ENCODE assay signal across 1 cellular context in the genomic region with DNA sequence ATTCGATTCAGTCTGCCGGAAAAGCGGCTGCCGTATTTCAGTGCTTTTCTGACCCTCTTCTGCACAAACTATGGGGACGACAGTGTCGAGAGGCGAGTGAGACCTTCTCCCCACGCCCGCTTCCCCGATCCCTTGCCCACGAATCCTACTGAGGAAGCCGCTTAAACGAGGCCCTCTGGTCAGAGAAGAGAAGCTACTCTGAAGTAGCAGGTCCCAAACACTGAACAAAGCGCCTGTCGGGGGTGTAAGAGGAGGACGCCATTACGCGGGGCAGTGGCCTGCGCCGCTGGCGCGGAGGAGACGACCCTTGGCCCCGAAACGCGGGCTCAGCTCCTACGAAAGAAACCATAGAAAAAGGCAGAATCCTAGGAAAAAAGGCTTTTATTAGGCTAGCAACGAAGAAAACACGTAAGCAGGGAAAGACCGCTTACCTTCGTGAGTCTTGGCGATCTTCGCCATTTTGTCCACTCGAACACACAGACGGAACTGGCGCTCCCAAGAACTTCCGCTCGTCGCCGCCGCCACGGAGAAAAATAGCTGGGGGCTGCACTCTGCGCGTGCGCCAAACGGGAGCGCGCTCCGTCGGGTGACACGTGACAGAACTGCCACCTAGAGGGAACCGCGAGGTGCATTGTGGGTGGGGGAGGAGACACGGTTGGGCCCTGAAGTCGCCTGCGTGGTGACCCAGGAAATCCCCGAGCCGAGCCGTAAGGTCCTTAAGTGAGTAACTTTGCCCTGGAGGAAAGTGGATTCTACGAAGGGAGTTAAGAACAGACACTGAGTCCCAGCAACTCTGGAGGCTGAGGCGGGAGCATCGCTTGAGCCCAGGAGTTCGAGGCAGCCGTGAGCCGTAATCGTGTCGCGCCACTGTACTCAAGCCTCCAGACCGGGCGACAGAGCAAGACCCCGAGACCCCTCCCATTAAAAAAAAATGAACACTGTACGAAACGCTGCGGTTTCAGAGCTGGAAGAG.
TF ChIP-seq lines count a peak whose summit lies in the region.

A gene with protein sequence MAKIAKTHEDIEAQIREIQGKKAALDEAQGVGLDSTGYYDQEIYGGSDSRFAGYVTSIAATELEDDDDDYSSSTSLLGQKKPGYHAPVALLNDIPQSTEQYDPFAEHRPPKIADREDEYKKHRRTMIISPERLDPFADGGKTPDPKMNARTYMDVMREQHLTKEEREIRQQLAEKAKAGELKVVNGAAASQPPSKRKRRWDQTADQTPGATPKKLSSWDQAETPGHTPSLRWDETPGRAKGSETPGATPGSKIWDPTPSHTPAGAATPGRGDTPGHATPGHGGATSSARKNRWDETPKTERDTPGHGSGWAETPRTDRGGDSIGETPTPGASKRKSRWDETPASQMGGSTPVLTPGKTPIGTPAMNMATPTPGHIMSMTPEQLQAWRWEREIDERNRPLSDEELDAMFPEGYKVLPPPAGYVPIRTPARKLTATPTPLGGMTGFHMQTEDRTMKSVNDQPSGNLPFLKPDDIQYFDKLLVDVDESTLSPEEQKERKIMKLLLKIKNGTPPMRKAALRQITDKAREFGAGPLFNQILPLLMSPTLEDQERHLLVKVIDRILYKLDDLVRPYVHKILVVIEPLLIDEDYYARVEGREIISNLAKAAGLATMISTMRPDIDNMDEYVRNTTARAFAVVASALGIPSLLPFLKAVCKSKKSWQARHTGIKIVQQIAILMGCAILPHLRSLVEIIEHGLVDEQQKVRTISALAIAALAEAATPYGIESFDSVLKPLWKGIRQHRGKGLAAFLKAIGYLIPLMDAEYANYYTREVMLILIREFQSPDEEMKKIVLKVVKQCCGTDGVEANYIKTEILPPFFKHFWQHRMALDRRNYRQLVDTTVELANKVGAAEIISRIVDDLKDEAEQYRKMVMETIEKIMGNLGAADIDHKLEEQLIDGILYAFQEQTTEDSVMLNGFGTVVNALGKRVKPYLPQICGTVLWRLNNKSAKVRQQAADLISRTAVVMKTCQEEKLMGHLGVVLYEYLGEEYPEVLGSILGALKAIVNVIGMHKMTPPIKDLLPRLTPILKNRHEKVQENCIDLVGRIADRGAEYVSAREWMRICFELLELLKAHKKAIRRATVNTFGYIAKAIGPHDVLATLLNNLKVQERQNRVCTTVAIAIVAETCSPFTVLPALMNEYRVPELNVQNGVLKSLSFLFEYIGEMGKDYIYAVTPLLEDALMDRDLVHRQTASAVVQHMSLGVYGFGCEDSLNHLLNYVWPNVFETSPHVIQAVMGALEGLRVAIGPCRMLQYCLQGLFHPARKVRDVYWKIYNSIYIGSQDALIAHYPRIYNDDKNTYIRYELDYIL (minus strand): TSS at position 488 of the 973 bp plus-strand sequence. CDS start 29 bp downstream, at position 459.

TF ChIP-seq in K562, 482 proteins besides CTCF, POLR2A, EP300 and RAD21 (continued from another document and continues in another):
- TF ChIP-seq MGA (IDR thresholded peaks at IDR 0.05) = peak; percentile 31; the same call in 1 of the 2 replicates
- TF ChIP-seq FOXP1 (CRISPR knock-in tag; IDR thresholded peaks at IDR 0.05) = 0 out of 2 replicates have a peak, but pooled peaks have one; percentile 34
- TF ChIP-seq GABPB1 (CRISPR knock-in tag; IDR thresholded peaks at IDR 0.05) = peak; percentile 88
- peak; percentile 63 to 64 for TF ChIP-seq E2F6 (IDR thresholded peaks at IDR 0.05; ENCODE audit: borderline replicate concordance in 1 of 2, extremely low read depth in 1 of 2, insufficient read depth in 1 of 2, insufficient read length in 1 of 2, low read depth in 1 of 2, low read length in 1 of 2, poor library complexity in 1 of 2, severe bottlenecking in 1 of 2)
- TF ChIP-seq NCOA6 (IDR thresholded peaks at IDR 0.05) = no peak
- 0 out of 2 replicates have a peak, but pooled peaks have one; percentile 36 for TF ChIP-seq ZNF76 (CRISPR knock-in tag; IDR thresholded peaks at IDR 0.05; ENCODE audit: borderline replicate concordance)
- TF ChIP-seq KAT8 (IDR thresholded peaks at IDR 0.05; ENCODE audit: low read depth) = peak; percentile 86
- TF ChIP-seq BHLHE40 (IDR thresholded peaks at IDR 0.05; ENCODE audit: low read length) = peak; percentile 95
- TF ChIP-seq CHD2 (IDR thresholded peaks at IDR 0.05; ENCODE audit: low read depth, low read length) = no peak
- TF ChIP-seq RAD51 (IDR thresholded peaks at IDR 0.05; ENCODE audit: borderline replicate concordance, low read depth) = peak; percentile 95
- no peak for TF ChIP-seq ZSCAN32 (CRISPR knock-in tag; IDR thresholded peaks at IDR 0.05)
- no peak for TF ChIP-seq LCOR (CRISPR knock-in tag; IDR thresholded peaks at IDR 0.05)
- peak in 1 of 2 experiments; percentile 33; a peak in 1 of 4 replicates for TF ChIP-seq SIN3A (IDR thresholded peaks at IDR 0.05; ENCODE audit: borderline replicate concordance in 2 of 2, control insufficient read depth in 1 of 2, low read depth in 2 of 2, low read length in 2 of 2)
- TF ChIP-seq HMGN3 (IDR thresholded peaks at IDR 0.05; ENCODE audit: borderline replicate concordance, extremely low read depth, insufficient read length, low read depth, low read length) = peak; percentile 86
- TF ChIP-seq, protein P1, sequence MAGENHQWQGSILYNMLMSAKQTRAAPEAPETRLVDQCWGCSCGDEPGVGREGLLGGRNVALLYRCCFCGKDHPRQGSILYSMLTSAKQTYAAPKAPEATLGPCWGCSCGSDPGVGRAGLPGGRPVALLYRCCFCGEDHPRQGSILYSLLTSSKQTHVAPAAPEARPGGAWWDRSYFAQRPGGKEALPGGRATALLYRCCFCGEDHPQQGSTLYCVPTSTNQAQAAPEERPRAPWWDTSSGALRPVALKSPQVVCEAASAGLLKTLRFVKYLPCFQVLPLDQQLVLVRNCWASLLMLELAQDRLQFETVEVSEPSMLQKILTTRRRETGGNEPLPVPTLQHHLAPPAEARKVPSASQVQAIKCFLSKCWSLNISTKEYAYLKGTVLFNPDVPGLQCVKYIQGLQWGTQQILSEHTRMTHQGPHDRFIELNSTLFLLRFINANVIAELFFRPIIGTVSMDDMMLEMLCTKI (IDR thresholded peaks at IDR 0.05; ENCODE audit: partially characterized antibody) = no peak
- TF ChIP-seq PHTF2 (CRISPR knock-in tag; IDR thresholded peaks at IDR 0.05) = no peak
- TF ChIP-seq ZNF24 (IDR thresholded peaks at IDR 0.05) = no peak
- TF ChIP-seq, protein P2, sequence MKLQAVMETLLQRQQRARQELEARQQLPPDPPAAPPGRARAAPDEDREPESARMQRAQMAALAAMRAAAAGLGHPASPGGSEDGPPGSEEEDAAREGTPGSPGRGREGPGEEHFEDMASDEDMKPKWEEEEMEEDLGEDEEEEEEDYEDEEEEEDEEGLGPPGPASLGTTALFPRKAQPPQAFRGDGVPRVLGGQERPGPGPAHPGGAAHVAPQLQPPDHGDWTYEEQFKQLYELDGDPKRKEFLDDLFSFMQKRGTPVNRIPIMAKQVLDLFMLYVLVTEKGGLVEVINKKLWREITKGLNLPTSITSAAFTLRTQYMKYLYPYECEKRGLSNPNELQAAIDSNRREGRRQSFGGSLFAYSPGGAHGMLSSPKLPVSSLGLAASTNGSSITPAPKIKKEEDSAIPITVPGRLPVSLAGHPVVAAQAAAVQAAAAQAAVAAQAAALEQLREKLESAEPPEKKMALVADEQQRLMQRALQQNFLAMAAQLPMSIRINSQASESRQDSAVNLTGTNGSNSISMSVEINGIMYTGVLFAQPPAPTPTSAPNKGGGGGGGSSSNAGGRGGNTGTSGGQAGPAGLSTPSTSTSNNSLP (IDR thresholded peaks at IDR 0.05; ENCODE audit: borderline replicate concordance, low read depth, low read length) = no peak
- TF ChIP-seq TBP (optimal IDR thresholded peaks at IDR 0.05; ENCODE audit: low read depth, low read length) = peak; percentile 93
- TF ChIP-seq ATF3 (IDR thresholded peaks at IDR 0.05) = peak; percentile 15; the same call in 1 of the 2 replicates
- no peak for TF ChIP-seq ATF3 (CRISPR knock-in tag; conservative IDR thresholded peaks at IDR 0.05)
- peak; percentile 83 for TF ChIP-seq ZNF395 (CRISPR knock-in tag; IDR thresholded peaks at IDR 0.05)
- TF ChIP-seq RFX5 (IDR thresholded peaks at IDR 0.05; ENCODE audit: low read depth, low read length) = no peak
- no peak for TF ChIP-seq ZNF146 (CRISPR knock-in tag; IDR thresholded peaks at IDR 0.05; ENCODE audit: unreplicated experiment)
- peak; percentile 83 for TF ChIP-seq ZNF143 (CRISPR knock-in tag; IDR thresholded peaks at IDR 0.05)
- TF ChIP-seq KDM4B (IDR thresholded peaks at IDR 0.05; ENCODE audit: borderline replicate concordance in 2 of 2, low read depth in 1 of 2) = peak in 1 of 2 experiments; percentile 41; a peak in 1 of 4 replicates
